ENCODE assay signal across 10 cellular contexts in genomic region chr5:132525299-132525724, GRCh38.
DNase-seq lines count a peak whose midpoint lies in the region; ATAC-seq lines count a peak whose summit lies in the region.
"Had no signal": no experiment of that assay in that cellular context is flagged by ENCODE, and none has a peak within 500 bp of the region (broad histone marks: within the 10 kb centered on the region; RNA-seq: fewer than 3 reads in every experiment).

No MANE protein-coding gene starts in this region.

- H3K4me1 Mint-ChIP-seq in activated T-cell treated with anti-CD3 and anti-CD28 coated beads, Interleukin-2, amount 50 U/mL, for 24 hours (ENCODE audit: low read depth): peaks cover 45% of the 10 kb centered on the region

- no peak for DNase-seq in activated T-cell treated with anti-CD3 and anti-CD28 coated beads, Interleukin-2, amount 50 U/mL, for 24 hours
- DNase-seq in activated T-cell treated with anti-CD3 and anti-CD28 coated beads, Interleukin-2, amount 50 U/mL, for 48 hours: no peak
- DNase-seq in pons (ENCODE audit: low spot score) (peak; percentile 26), NCI-H187 (lab: John Stamatoyannopoulos, UW) (no peak), cerebellar nuclear complex (lab: John Stamatoyannopoulos, UW) (no peak)
- DNase-seq in stimulated activated CD4-positive, alpha-beta T cell treated with anti-CD3 and anti-CD28 coated beads, Interleukin-4, amount 100 ng/mL, for 24 hours: no peak
- DNase-seq: hippocampal formation, NCI-H2171 treated with DMSO at 0.1 percent for 48 hours had no signal

- no peaks in the 10 kb centered on the region for H3K36me3 Mint-ChIP-seq in activated T-cell treated with anti-CD3 and anti-CD28 coated beads, Interleukin-2, amount 50 U/mL, for 24 hours (ENCODE audit: low read depth)

- H3K27ac Mint-ChIP-seq in activated T-cell treated with anti-CD3 and anti-CD28 coated beads, Interleukin-2, amount 50 U/mL, for 24 hours: peak overlapping the region; percentile 83

- ATAC-seq in GM21786 (IDR thresholded peaks at IDR 0.05; ENCODE audit: unreplicated experiment): peak; percentile 70
- peak; percentile 54 for ATAC-seq in HG03469 (IDR thresholded peaks at IDR 0.05; ENCODE audit: unreplicated experiment)

- H3K27me3 Mint-ChIP-seq in activated T-cell treated with anti-CD3 and anti-CD28 coated beads, Interleukin-2, amount 50 U/mL, for 24 hours: peaks cover 2% of the 10 kb centered on the region

- peaks cover 2% of the 10 kb centered on the region for H3K9me3 Mint-ChIP-seq in activated T-cell treated with anti-CD3 and anti-CD28 coated beads, Interleukin-2, amount 50 U/mL, for 24 hours

- H3K4me3 Mint-ChIP-seq in activated T-cell treated with anti-CD3 and anti-CD28 coated beads, Interleukin-2, amount 50 U/mL, for 24 hours: no peak overlapping the region
